ENCODE assay signal across 16 cellular contexts in genomic region chr3:7382293-7383033, GRCh38.
DNase-seq lines count a peak whose midpoint lies in the region; ATAC-seq and TF ChIP-seq lines count a peak whose summit lies in the region.
"Had no signal": no experiment of that assay in that cellular context is flagged by ENCODE, and none has a peak within 500 bp of the region (broad histone marks: within the 10 kb centered on the region; RNA-seq: fewer than 3 reads in every experiment).

No MANE protein-coding gene starts in this region.

- H3K9me3 Mint-ChIP-seq in MCF 10A (ENCODE audit: unreplicated experiment) = no peaks in the 10 kb centered on the region

- H3K27ac Mint-ChIP-seq in MCF 10A (ENCODE audit: low read depth, unreplicated experiment) = peak overlapping the region; percentile 81

- BruUV-seq in MCF 10A (replicated peaks; lab: Mats Ljungman, UMichigan) = no TSS peak

- no peak for TF ChIP-seq POLR2A in breast epithelium (IDR thresholded peaks at IDR 0.05)

- no peaks in the 10 kb centered on the region for H3K27me3 ChIP-seq in breast epithelium
- no peaks in the 10 kb centered on the region for H3K27me3 ChIP-seq in endocrine pancreas (ENCODE audit: control insufficient read depth, insufficient read depth, low read length)
- no peaks in the 10 kb centered on the region for H3K27me3 ChIP-seq in left lung
- H3K27me3 ChIP-seq: foreskin keratinocyte, ovary, uterus had no signal

- no peaks in the 10 kb centered on the region for H3K9me3 ChIP-seq in breast epithelium
- H3K9me3 ChIP-seq in endocrine pancreas (ENCODE audit: control insufficient read depth, low read length) = no peaks in the 10 kb centered on the region
- peaks cover 0 to 2% of the 10 kb centered on the region in 2 donors for H3K9me3 ChIP-seq in left lung
- H3K9me3 ChIP-seq: ovary, uterus had no signal

- H3K36me3 ChIP-seq in breast epithelium = no peaks in the 10 kb centered on the region
- no peaks in the 10 kb centered on the region for H3K36me3 ChIP-seq in endocrine pancreas (ENCODE audit: control insufficient read depth, insufficient read depth, low read length)
- H3K36me3 ChIP-seq in left lung = no peaks in the 10 kb centered on the region
- H3K36me3 ChIP-seq: ovary, uterus had no signal

- H3K36me3 Mint-ChIP-seq in MCF 10A (ENCODE audit: insufficient read depth, unreplicated experiment) = peaks cover 6% of the 10 kb centered on the region

- POLR2A ChIA-PET in MCF 10A (lab: Yijun Ruan, JAX) (no interaction called here), GM10248 (lab: Yijun Ruan, JAX) (no interaction called here)

- CTCF ChIA-PET in MCF 10A (lab: Yijun Ruan, JAX) (interaction anchor here (0.7 kb wide), 2 partner anchors 24 to 490 kb away, joined by 3 read pairs; no protein-coding TSS in a partner anchor), GM10248 (lab: Yijun Ruan, JAX) (interaction anchor here (1.4 kb wide), 1 partner anchor 20 kb away, joined by 3 read pairs; no protein-coding TSS in a partner anchor)

- H3K4me1 ChIP-seq in breast epithelium (no peaks in the 10 kb centered on the region), endocrine pancreas (ENCODE audit: control insufficient read depth, insufficient read depth, low read length) (peaks cover 23% of the 10 kb centered on the region), left lung (no peaks in the 10 kb centered on the region)
- H3K4me1 ChIP-seq: foreskin keratinocyte, uterus had no signal

- intact Hi-C loops in MCF 10A (cut with micrococcal nuclease) (no loop called here), breast epithelium (cut with DNase I; ENCODE audit: low total_unique reads) (no loop called here), left lung (cut with DNase I) (no loop called here)

- peak; percentile 59 for ATAC-seq in left lung
- ATAC-seq in GM21360 (IDR thresholded peaks at IDR 0.05; ENCODE audit: unreplicated experiment) = no peak
- ATAC-seq: foreskin keratinocyte had no signal

- peak overlapping the region; percentile 17 for H3K4me3 Mint-ChIP-seq in MCF 10A (ENCODE audit: unreplicated experiment)
- H3K4me3 Mint-ChIP-seq: central memory CD8-positive, alpha-beta T cell had no signal

- H3K9ac ChIP-seq in endocrine pancreas (ENCODE audit: control insufficient read depth, insufficient read depth, low read length) = no peak overlapping the region

- H3K4me3 ChIP-seq in breast epithelium = no peak overlapping the region
- H3K4me3 ChIP-seq in endocrine pancreas (ENCODE audit: control insufficient read depth, insufficient read depth, low read length) = peak overlapping the region; percentile 47
- H3K4me3 ChIP-seq in left lung = no peak overlapping the region
- H3K4me3 ChIP-seq: ovary, uterus had no signal

- peaks cover 29% of the 10 kb centered on the region for H3K4me1 Mint-ChIP-seq in MCF 10A (ENCODE audit: insufficient read depth, unreplicated experiment)
- H3K4me1 Mint-ChIP-seq: central memory CD8-positive, alpha-beta T cell had no signal

- peak; percentile 78 for DNase-seq in MCF 10A (ENCODE audit: unreplicated experiment)
- DNase-seq in breast epithelium (ENCODE audit: low spot score in 2 of 2) = no peak
- DNase-seq in left lung = no peak
- DNase-seq in stromal cell of bone marrow (ENCODE audit: low read depth) = peak; percentile 20
- no peak for DNase-seq in GM10248 (ENCODE audit: extremely low spot score)
- DNase-seq in NCI-H1092 (lab: John Stamatoyannopoulos, UW) = no peak
- DNase-seq: ACHN; activated effector memory CD4-positive, alpha-beta T cell treated with anti-CD3 and anti-CD28 coated beads, Interleukin-2, amount 50 U/mL, for 16 hours; foreskin keratinocyte; NCI-H2107; ovary; stimulated activated CD4-positive, alpha-beta T cell treated with anti-CD3 and anti-CD28 coated beads, Interleukin-2, amount 100 ng/mL, for 24 hours; uterus had no signal

- no peaks in the 10 kb centered on the region for H3K27me3 Mint-ChIP-seq in MCF 10A (ENCODE audit: insufficient read depth, unreplicated experiment)
- H3K27me3 Mint-ChIP-seq: central memory CD8-positive, alpha-beta T cell had no signal

- no peak overlapping the region for H3K27ac ChIP-seq in breast epithelium
- peak overlapping the region in 1 of 2 donors; percentile 2 for H3K27ac ChIP-seq in left lung
- H3K27ac ChIP-seq: foreskin keratinocyte, ovary had no signal

- TF ChIP-seq CTCF in MCF 10A (IDR thresholded peaks at IDR 0.05; ENCODE audit: unreplicated experiment) (no peak), breast epithelium (IDR thresholded peaks at IDR 0.05) (no peak), left lung (IDR thresholded peaks at IDR 0.05) (no peak), GM10248 (IDR thresholded peaks at IDR 0.05; ENCODE audit: control extremely low read depth, extremely low read depth, low read depth, missing control alignments) (no peak)

Comparison
In these comparisons a context has a peak if more than half of its experiments do, and no peak if none do; other contexts are left out.
1. DNase-seq: peak in MCF 10A (single experiment) and stromal cell of bone marrow (single experiment); none in breast epithelium (0 of 2), left lung (0 of 2), GM10248 (single experiment) and NCI-H1092 (single experiment).